In genomic region chr12:124913474-124914391, GRCh38 we compare ENCODE assay signal across 8 cellular contexts. TPM values are rescaled to one million over a fixed set of nuclear protein-coding genes. Genes with fewer than 3 reads are reported as not detected.
A peak's percentile ranks its signal among the peaks of the same experiment; 100 is the strongest.
DNase-seq lines count a peak whose midpoint lies in the region; ATAC-seq, FAIRE-seq and TF ChIP-seq lines count a peak whose summit lies in the region.

No MANE protein-coding gene starts in this region.

- DNase-seq in GM12891 (ENCODE audit: insufficient read length, low spot score) (peak; percentile 22), mucosa of descending colon (peak; percentile 95 to 97 (median 97)), SIG-M5 (lab: John Stamatoyannopoulos, UW) (no peak), SW 1271 (lab: John Stamatoyannopoulos, UW) (no peak)
- peak; percentile 96 to 97 for DNase-seq in activated CD4-positive, alpha-beta T cell treated with anti-CD3 and anti-CD28 coated beads, Interleukin-2, amount 50 U/mL, for 4 hours
- peak; percentile 82 to 90 (median 88) for DNase-seq in effector memory CD4-positive, alpha-beta T cell
- peak; percentile 91 to 92 for DNase-seq in stimulated activated CD8-positive, alpha-beta memory T cell treated with anti-CD3 and anti-CD28 coated beads, Interleukin-4, amount 100 ng/mL, for 4 hours (ENCODE audit: low read depth in 2 of 2, low spot score in 1 of 2)

- peak overlapping the region; percentile 99 for H3K4me3 ChIP-seq in effector memory CD4-positive, alpha-beta T cell (ENCODE audit: insufficient read depth, low read depth, low read length, poor library complexity, severe bottlenecking)
- peak overlapping the region; percentile 98 for H3K4me3 ChIP-seq in mucosa of descending colon

- no peak for TF ChIP-seq POLR2A in GM12891 (IDR thresholded peaks at IDR 0.05; ENCODE audit: low read depth, low read length)

- ATAC-seq in HG03442 (IDR thresholded peaks at IDR 0.05; ENCODE audit: unreplicated experiment) (peak; percentile 19), mucosa of descending colon (peak; percentile 57)

- peak overlapping the region; percentile 98 for H3K27ac ChIP-seq in effector memory CD4-positive, alpha-beta T cell (ENCODE audit: insufficient read depth, low read length, poor library complexity, severe bottlenecking)

- intact Hi-C loops in mucosa of descending colon (cut with DNase I, micrococcal nuclease): no loop called here

- peak; percentile 59 for TF ChIP-seq CTCF in mucosa of descending colon (IDR thresholded peaks at IDR 0.05)

- FAIRE-seq in GM12891 (lab: Jason Lieb, UNC): peak; percentile 31

- peaks cover 49% of the 10 kb centered on the region for H3K4me1 ChIP-seq in effector memory CD4-positive, alpha-beta T cell (ENCODE audit: control insufficient read depth, insufficient read depth, low read length, poor library complexity, severe bottlenecking)
- peaks cover 57% of the 10 kb centered on the region for H3K4me1 ChIP-seq in mucosa of descending colon (ENCODE audit: low read depth)

- peaks cover 16% of the 10 kb centered on the region for H3K36me3 ChIP-seq in effector memory CD4-positive, alpha-beta T cell (ENCODE audit: control insufficient read depth, insufficient read depth, low read length)
- no peaks in the 10 kb centered on the region for H3K36me3 ChIP-seq in mucosa of descending colon (ENCODE audit: low read depth)

- H3K9me3 ChIP-seq in effector memory CD4-positive, alpha-beta T cell (ENCODE audit: control insufficient read depth, low read length): no peaks in the 10 kb centered on the region
- no peaks in the 10 kb centered on the region for H3K9me3 ChIP-seq in mucosa of descending colon

- no peaks in the 10 kb centered on the region for H3K27me3 ChIP-seq in effector memory CD4-positive, alpha-beta T cell (replicated peaks; ENCODE audit: control insufficient read depth, insufficient read depth, low read length, poor library complexity, severe bottlenecking)

TF ChIP-seq in GM12891, 5 proteins besides CTCF, POLR2A, EP300 and RAD21:
- TF ChIP-seq POLR2AphosphoS5 (IDR thresholded peaks at IDR 0.05; ENCODE audit: low read depth, low read length) (no peak), POU2F2 (IDR thresholded peaks at IDR 0.05; ENCODE audit: low read depth, low read length) (peak; percentile 67)
TF ChIP-seq in GM12891: peak in this region for 1.

RNA-seq across cellular contexts. Expression of gene UBC, which starts 0.7 kb away (rescaled TPM):
- 1,009 TPM for polyA plus RNA-seq in GM12891 (2012; ENCODE audit: low read depth, missing spikeins)
- 1,000 to 10,000 TPM; 1,242 to 1,563 (median 1,498) TPM for total RNA-seq in mucosa of descending colon

RNA-seq across cellular contexts. Expression of gene SCARB1, which starts 50.1 kb away (rescaled TPM):
- polyA plus RNA-seq in GM12891 (2012; ENCODE audit: low read depth, missing spikeins): 93.0 TPM
- total RNA-seq in mucosa of descending colon: 10 to 100 TPM; 23.0 to 55.1 (median 31.2) TPM

Comparison
In these comparisons a context has a peak if more than half of its experiments do, and no peak if none do; other contexts are left out.
1. DNase-seq: peak in GM12891 (single experiment), activated CD4-positive, alpha-beta T cell treated with anti-CD3 and anti-CD28 coated beads, Interleukin-2, amount 50 U/mL, for 4 hours (2 of 2), effector memory CD4-positive, alpha-beta T cell (3 of 3), mucosa of descending colon (3 of 3) and stimulated activated CD8-positive, alpha-beta memory T cell treated with anti-CD3 and anti-CD28 coated beads, Interleukin-4, amount 100 ng/mL, for 4 hours (2 of 2); none in SIG-M5 (single experiment) and SW 1271 (0 of 2).